ENCODE assay signal across 6 cellular contexts in genomic region chr4:22857411-22857810, GRCh38.
"Had no signal": no experiment of that assay in that cellular context is flagged by ENCODE, and none has a peak within 500 bp of the region (broad histone marks: within the 10 kb centered on the region; RNA-seq: fewer than 3 reads in every experiment).

No MANE protein-coding gene starts in this region.

- ATAC-seq: HepG2, K562 had no signal

- H3K4me3 Mint-ChIP-seq: IgD-negative memory B cell had no signal

- H3K4me3 ChIP-seq: K562 had no signal

- H3K4me1 Mint-ChIP-seq: IgD-negative memory B cell had no signal

- DNase-seq: IMR-90 had no signal

- H3K27ac Mint-ChIP-seq: IgD-negative memory B cell had no signal

- H3K36me3 Mint-ChIP-seq: IgD-negative memory B cell had no signal

- H3K27ac ChIP-seq: HL-60 had no signal

- H3K27me3 Mint-ChIP-seq: IgD-negative memory B cell had no signal

- FAIRE-seq: HepG2, HTR-8/SVneo, K562 had no signal
